ENCODE assay signal across 15 cellular contexts in genomic region chr4:84596826-84597225, GRCh38. TPM values are rescaled to one million over a fixed set of nuclear protein-coding genes. Genes with fewer than 3 reads are reported as not detected.
A peak's percentile ranks its signal among the peaks of the same experiment; 100 is the strongest.
DNase-seq lines count a peak whose midpoint lies in the region; ATAC-seq lines count a peak whose summit lies in the region.
"Had no signal": no experiment of that assay in that cellular context is flagged by ENCODE, and none has a peak within 500 bp of the region (broad histone marks: within the 10 kb centered on the region; RNA-seq: fewer than 3 reads in every experiment).

No MANE protein-coding gene starts in this region.

- no peak overlapping the region for H3K4me3 Mint-ChIP-seq in stimulated activated naive CD8-positive, alpha-beta T cell treated with anti-CD3 and anti-CD28 coated beads, Interleukin-15, amount 100 ng/mL, for 72 hours
- H3K4me3 Mint-ChIP-seq: CD4-positive, CD25-positive, alpha-beta regulatory T cell had no signal

- peak overlapping the region; percentile 98 for H3K27ac ChIP-seq in epithelial cell of prostate
- H3K27ac ChIP-seq: HL-60, parathyroid adenoma, SJSA1, suprapubic skin had no signal

- ATAC-seq in stimulated activated naive CD8-positive, alpha-beta T cell treated with anti-CD3 and anti-CD28 coated beads, Interleukin-15, amount 100 ng/mL, for 72 hours = peak; percentile 82
- no peak for ATAC-seq in stimulated activated naive CD8-positive, alpha-beta T cell treated with anti-CD3 and anti-CD28 coated beads, Interleukin-15, Interleukin-2, amounts not matched to agents 100 U/mL and 50 U/mL, for 24 hours
- no peak for ATAC-seq in HG02642 (IDR thresholded peaks at IDR 0.05; ENCODE audit: poor library complexity, unreplicated experiment)

- H3K27ac Mint-ChIP-seq in stimulated activated naive CD8-positive, alpha-beta T cell treated with anti-CD3 and anti-CD28 coated beads, Interleukin-15, amount 100 ng/mL, for 72 hours = peak overlapping the region; percentile 59 to 94
- H3K27ac Mint-ChIP-seq: CD4-positive, CD25-positive, alpha-beta regulatory T cell had no signal

- H3K4me1 Mint-ChIP-seq in stimulated activated naive CD8-positive, alpha-beta T cell treated with anti-CD3 and anti-CD28 coated beads, Interleukin-15, amount 100 ng/mL, for 72 hours = peaks cover 8% of the 10 kb centered on the region

- peak in 1 of 2 donors; percentile 25 for DNase-seq in stimulated activated naive CD8-positive, alpha-beta T cell treated with anti-CD3 and anti-CD28 coated beads, Interleukin-15, amount 100 ng/mL, for 72 hours
- no peak for DNase-seq in stimulated activated naive CD8-positive, alpha-beta T cell treated with anti-CD3 and anti-CD28 coated beads, Interleukin-15, Interleukin-2, amounts not matched to agents 100 U/mL and 50 U/mL, for 24 hours
- DNase-seq in NCI-H460 (ENCODE audit: extremely low read depth, low read depth) (peak; percentile 7), epithelial cell of prostate (ENCODE audit: low read depth, low spot score) (no peak), GM19238 (ENCODE audit: insufficient read length, low spot score) (no peak), NCI-H1930 (lab: John Stamatoyannopoulos, UW) (no peak), ecto neural progenitor cell (ENCODE audit: low spot score) (no peak)
- DNase-seq: activated CD4-positive, alpha-beta T cell treated with anti-CD3 and anti-CD28 coated beads for 1 hour; activated gamma-delta T cell treated with Interleukin-2 at 50 U/mL for 16 hours; CD4-positive, CD25-positive, alpha-beta regulatory T cell had no signal

- H3K9me3 Mint-ChIP-seq in stimulated activated naive CD8-positive, alpha-beta T cell treated with anti-CD3 and anti-CD28 coated beads, Interleukin-15, amount 100 ng/mL, for 72 hours = no peaks in the 10 kb centered on the region
- H3K9me3 Mint-ChIP-seq: CD4-positive, CD25-positive, alpha-beta regulatory T cell had no signal

- H3K27me3 Mint-ChIP-seq in stimulated activated naive CD8-positive, alpha-beta T cell treated with anti-CD3 and anti-CD28 coated beads, Interleukin-15, amount 100 ng/mL, for 72 hours = no peaks in the 10 kb centered on the region
- H3K27me3 Mint-ChIP-seq: CD4-positive, CD25-positive, alpha-beta regulatory T cell had no signal

RNA-seq across cellular contexts. Expression of gene CDS1, which starts 13.9 kb away (rescaled TPM):
- total RNA-seq in NCI-H460 (2014; rRNA removed; shearing (Covaris generic)) = 0.32 TPM in 2 replicates
- polyA plus RNA-seq in NCI-H460 (2014; cell fraction: nucleus; rRNA removed) = 0.07 and 0.22 TPM in 2 replicates
